Comparison of ENCODE assay signal across 19 cellular contexts in genomic region chr14:68689426-68689825, GRCh38.
DNase-seq lines count a peak whose midpoint lies in the region; ATAC-seq, FAIRE-seq and TF ChIP-seq lines count a peak whose summit lies in the region.
"Had no signal": no experiment of that assay in that cellular context is flagged by ENCODE, and none has a peak within 500 bp of the region (broad histone marks: within the 10 kb centered on the region; RNA-seq: fewer than 3 reads in every experiment).

No MANE protein-coding gene starts in this region.

- H3K4me1 Mint-ChIP-seq in CD4-positive, alpha-beta T cell (ENCODE audit: low read depth), result peaks cover 42% of the 10 kb centered on the region
- H3K4me1 Mint-ChIP-seq in progenitor cell of endocrine pancreas (ENCODE audit: low read depth), result peaks cover 29% of the 10 kb centered on the region

- H3K9me3 Mint-ChIP-seq in CD4-positive, alpha-beta T cell, result no peaks in the 10 kb centered on the region
- H3K9me3 Mint-ChIP-seq in progenitor cell of endocrine pancreas (ENCODE audit: low read depth), result no peaks in the 10 kb centered on the region
- H3K9me3 Mint-ChIP-seq: activated CD8-positive, alpha-beta T cell treated with anti-CD3 and anti-CD28 coated beads for 36 hours; activated T-helper 17 cell treated with anti-CD3 and anti-CD28 coated beads, Interleukin-2, amount 50 U/mL, for 72 hours had no signal

- H3K4me2 ChIP-seq in OCI-LY7 (ENCODE audit: low read length), result peak overlapping the region; percentile 77
- H3K4me2 ChIP-seq in fibroblast of lung (ENCODE audit: extremely low read depth, insufficient read depth, low read length), result no peak overlapping the region
- H3K4me2 ChIP-seq: KMS-11 had no signal

- CTCF ChIA-PET in CD4-positive, alpha-beta T cell (lab: Charles Lee), result interaction anchor here (0.7 kb wide), 1 partner anchor 99 kb away, joined by 3 read pairs; no protein-coding TSS in a partner anchor
- CTCF ChIA-PET in OCI-LY7 (lab: Charles Lee; ENCODE audit: unreplicated experiment), result interaction anchor here (0.7 to 1.0 kb wide), 3 partner anchors 71 to 117 kb away, joined by 3 to 4 read pairs (median 3); no protein-coding TSS in a partner anchor

- H4K20me1 ChIP-seq in OCI-LY7 (ENCODE audit: insufficient read depth, low read length) (no peaks in the 10 kb centered on the region), fibroblast of lung (ENCODE audit: control insufficient read depth, extremely low read depth, insufficient read depth, low read length) (no peaks in the 10 kb centered on the region)

- H3K36me3 Mint-ChIP-seq in CD4-positive, alpha-beta T cell (ENCODE audit: low read depth), result no peaks in the 10 kb centered on the region
- H3K36me3 Mint-ChIP-seq in progenitor cell of endocrine pancreas (ENCODE audit: insufficient read depth), result no peaks in the 10 kb centered on the region

- no peaks in the 10 kb centered on the region for H3K36me3 ChIP-seq in OCI-LY7 (ENCODE audit: insufficient read depth, low read length)
- H3K36me3 ChIP-seq in fibroblast of lung (ENCODE audit: control insufficient read depth, insufficient read depth, low read length), result no peaks in the 10 kb centered on the region
- H3K36me3 ChIP-seq in pancreas, result no peaks in the 10 kb centered on the region
- H3K36me3 ChIP-seq: prostate gland had no signal

- POLR2A ChIA-PET in CD4-positive, alpha-beta T cell (lab: Charles Lee), result no interaction called here
- POLR2A ChIA-PET in OCI-LY7 (lab: Charles Lee), result interaction anchor here (1.1 to 2.3 kb wide), 4 partner anchors 12 to 317 kb away, joined by 3 to 16 read pairs (median 6); no protein-coding TSS in a partner anchor

- H3K27me3 Mint-ChIP-seq in CD4-positive, alpha-beta T cell, result no peaks in the 10 kb centered on the region
- peaks cover 15% of the 10 kb centered on the region for H3K27me3 Mint-ChIP-seq in progenitor cell of endocrine pancreas
- H3K27me3 Mint-ChIP-seq: activated CD8-positive, alpha-beta T cell treated with anti-CD3 and anti-CD28 coated beads for 36 hours; activated T-helper 17 cell treated with anti-CD3 and anti-CD28 coated beads, Interleukin-2, amount 50 U/mL, for 72 hours had no signal

- peak overlapping the region; percentile 28 for H3K27ac Mint-ChIP-seq in CD4-positive, alpha-beta T cell
- H3K27ac Mint-ChIP-seq in progenitor cell of endocrine pancreas, result peak overlapping the region; percentile 76
- H3K27ac Mint-ChIP-seq: activated CD8-positive, alpha-beta T cell treated with anti-CD3 and anti-CD28 coated beads for 36 hours; activated T-helper 17 cell treated with anti-CD3 and anti-CD28 coated beads, Interleukin-2, amount 50 U/mL, for 72 hours had no signal

- WGBS in pancreas, 2 donors, result 85% methylated on average over 6 of the region's 6 CpGs

- no peak for FAIRE-seq in pancreas (lab: Jason Lieb, UNC)

- intact Hi-C loops in CD4-positive, alpha-beta T cell (cut with DNase I, micrococcal nuclease), result loop anchor here (5.0 to 10.0 kb wide), 4 partner anchors 65 to 425 kb away; no protein-coding TSS in a partner anchor
- intact Hi-C loops in OCI-LY7 (cut with micrococcal nuclease; ENCODE audit: unreplicated experiment), result loop anchor here (5.0 kb wide), 1 partner anchor 422 kb away; no protein-coding TSS in a partner anchor
- intact Hi-C loops in pancreas (cut with DNase I), result no loop called here

- peak overlapping the region; percentile 45; the same call in 1 of the 2 replicates for H2AFZ ChIP-seq in OCI-LY7 (ENCODE audit: low read length)
- H2AFZ ChIP-seq in fibroblast of lung (ENCODE audit: low read length), result no peak overlapping the region

- no peaks in the 10 kb centered on the region for H3K9me3 ChIP-seq in CD4-positive, alpha-beta T cell (ENCODE audit: control insufficient read depth, low read length)
- no peaks in the 10 kb centered on the region for H3K9me3 ChIP-seq in OCI-LY7 (ENCODE audit: low read length)
- no peaks in the 10 kb centered on the region for H3K9me3 ChIP-seq in fibroblast of lung (ENCODE audit: control insufficient read depth, insufficient read depth, low read depth, low read length)
- no peaks in the 10 kb centered on the region for H3K9me3 ChIP-seq in pancreas
- H3K9me3 ChIP-seq: prostate gland had no signal

- DNase-seq in CD4-positive, alpha-beta T cell, result no peak
- DNase-seq in OCI-LY7 (ENCODE audit: low spot score) (no peak), fibroblast of lung (ENCODE audit: low read depth in 2 of 2) (no peak), progenitor cell of endocrine pancreas (ENCODE audit: low spot score, unreplicated experiment) (no peak), dermis blood vessel endothelial cell (no peak), pancreas (no peak)
- no peak for DNase-seq in activated CD4-positive, alpha-beta T cell treated with anti-CD3 and anti-CD28 coated beads for 4 hours
- DNase-seq: activated CD8-positive, alpha-beta T cell treated with anti-CD3 and anti-CD28 coated beads for 36 hours; amniotic stem cell; DMS53; Right ventricle myocardium superior; stimulated activated CD4-positive, alpha-beta T cell treated with anti-CD3 and anti-CD28 coated beads, Interleukin-15, amount 100 ng/mL, for 24 hours; substantia nigra; T-helper 9 cell had no signal

- no peaks in the 10 kb centered on the region for H3K79me2 ChIP-seq in OCI-LY7 (ENCODE audit: insufficient read depth, low read depth, low read length)
- H3K79me2 ChIP-seq in fibroblast of lung (ENCODE audit: control insufficient read depth, insufficient read depth, low read length), result no peaks in the 10 kb centered on the region

- no peak overlapping the region for H3K9ac ChIP-seq in fibroblast of lung (ENCODE audit: insufficient read depth, low read length)
- H3K9ac ChIP-seq: KMS-11 had no signal

- no peak for ATAC-seq in CD4-positive, alpha-beta T cell (ENCODE audit: poor library complexity)
- no peak for ATAC-seq in pancreas
- no peak for ATAC-seq in GM18520 (IDR thresholded peaks at IDR 0.05; ENCODE audit: unreplicated experiment)
- ATAC-seq: activated CD8-positive, alpha-beta T cell treated with anti-CD3 and anti-CD28 coated beads for 36 hours; activated T-helper 17 cell treated with anti-CD3 and anti-CD28 coated beads, Interleukin-2, amount 50 U/mL, for 72 hours had no signal

- H3K4me1 ChIP-seq in OCI-LY7 (ENCODE audit: insufficient read depth, low read length, poor library complexity, severe bottlenecking) (peaks cover 68% of the 10 kb centered on the region), fibroblast of lung (ENCODE audit: control insufficient read depth, extremely low read depth, insufficient read depth, low read length) (peaks cover 43% of the 10 kb centered on the region), pancreas (peaks cover 0 to 11% (median 0%) of the 10 kb centered on the region in 3 donors)
- H3K4me1 ChIP-seq: prostate gland had no signal

- H3K27ac ChIP-seq in CD4-positive, alpha-beta T cell (ENCODE audit: low read depth, low read length), result no peak overlapping the region
- H3K27ac ChIP-seq in OCI-LY7 (ENCODE audit: low read depth, low read length, poor library complexity, severe bottlenecking) (peak overlapping the region; percentile 84), fibroblast of lung (ENCODE audit: insufficient read depth, low read length) (peak overlapping the region; percentile 14), pancreas (no peak overlapping the region)
- H3K27ac ChIP-seq: HL-60, KMS-11, prostate gland had no signal

- no TSS peak for BruUV-seq in OCI-LY7 (replicated peaks; lab: Mats Ljungman, UMichigan)

- TF ChIP-seq CTCF in CD4-positive, alpha-beta T cell (IDR thresholded peaks at IDR 0.05), result no peak
- TF ChIP-seq CTCF in OCI-LY7 (conservative IDR thresholded peaks at IDR 0.05; ENCODE audit: low read length), result no peak
- no peak for TF ChIP-seq CTCF in fibroblast of lung (conservative IDR thresholded peaks at IDR 0.05 in 1 of 2, IDR thresholded peaks at IDR 0.05 in 1 of 2; ENCODE audit: low read depth in 1 of 2, low read length in 2 of 2)
- no peak for TF ChIP-seq CTCF in progenitor cell of endocrine pancreas (IDR thresholded peaks at IDR 0.05; ENCODE audit: unreplicated experiment)
- no peak for TF ChIP-seq CTCF in pancreas (IDR thresholded peaks at IDR 0.05)

- H3K4me3 ChIP-seq in OCI-LY7 (ENCODE audit: low read depth, low read length, poor library complexity, severe bottlenecking) (peak overlapping the region; percentile 43), fibroblast of lung (replicated peaks in 1 of 4; ENCODE audit: control extremely low read depth in 1 of 4, insufficient read depth in 1 of 4, low read depth in 3 of 4, low read length in 4 of 4) (no peak overlapping the region), pancreas (no peak overlapping the region)
- H3K4me3 ChIP-seq: prostate gland had no signal

- H3K9me2 ChIP-seq in OCI-LY7 (ENCODE audit: insufficient read depth, low read length), result no peaks in the 10 kb centered on the region

- no peaks in the 10 kb centered on the region for H3K27me3 ChIP-seq in CD4-positive, alpha-beta T cell (ENCODE audit: control insufficient read depth, insufficient read depth, low read length)
- H3K27me3 ChIP-seq in fibroblast of lung (ENCODE audit: control insufficient read depth, insufficient read depth, low read length) (no peaks in the 10 kb centered on the region), pancreas (no peaks in the 10 kb centered on the region)

- H3K4me3 Mint-ChIP-seq in CD4-positive, alpha-beta T cell, result no peak overlapping the region
- H3K4me3 Mint-ChIP-seq in progenitor cell of endocrine pancreas (ENCODE audit: low read depth), result no peak overlapping the region
- H3K4me3 Mint-ChIP-seq: activated CD8-positive, alpha-beta T cell treated with anti-CD3 and anti-CD28 coated beads for 36 hours; activated T-helper 17 cell treated with anti-CD3 and anti-CD28 coated beads, Interleukin-2, amount 50 U/mL, for 72 hours had no signal

Comparison
In these comparisons a context has a peak if more than half of its experiments do, and no peak if none do; other contexts are left out.
1. H3K27ac ChIP-seq: peak in OCI-LY7 (single experiment) and fibroblast of lung (single experiment); none in CD4-positive, alpha-beta T cell (single experiment) and pancreas (0 of 4).
2. intact Hi-C loops: an anchor here in CD4-positive, alpha-beta T cell (5.0 to 10.0 kb wide) and OCI-LY7 (5.0 kb wide); none called in pancreas.